Comparison of ENCODE assay signal across 1 cellular context in genomic region chr4:174775366-174775765, GRCh38.
TF ChIP-seq lines count a peak whose summit lies in the region.

No MANE protein-coding gene starts in this region.

TF ChIP-seq in K562, 482 proteins besides CTCF, POLR2A, EP300 and RAD21 (continued from another document):
- TF ChIP-seq, protein P1, sequence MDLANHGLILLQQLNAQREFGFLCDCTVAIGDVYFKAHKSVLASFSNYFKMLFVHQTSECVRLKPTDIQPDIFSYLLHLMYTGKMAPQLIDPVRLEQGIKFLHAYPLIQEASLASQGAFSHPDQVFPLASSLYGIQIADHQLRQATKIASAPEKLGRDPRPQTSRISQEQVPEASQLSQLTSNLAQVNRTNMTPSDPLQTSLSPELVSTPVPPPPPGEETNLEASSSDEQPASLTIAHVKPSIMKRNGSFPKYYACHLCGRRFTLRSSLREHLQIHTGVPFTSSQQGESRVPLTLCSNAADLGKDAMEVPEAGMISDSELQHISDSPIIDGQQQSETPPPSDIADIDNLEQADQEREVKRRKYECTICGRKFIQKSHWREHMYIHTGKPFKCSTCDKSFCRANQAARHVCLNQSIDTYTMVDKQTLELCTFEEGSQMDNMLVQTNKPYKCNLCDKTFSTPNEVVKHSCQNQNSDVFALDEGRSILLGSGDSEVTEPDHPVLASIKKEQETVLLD (IDR thresholded peaks at IDR 0.05): no peak
- TF ChIP-seq, protein P2, sequence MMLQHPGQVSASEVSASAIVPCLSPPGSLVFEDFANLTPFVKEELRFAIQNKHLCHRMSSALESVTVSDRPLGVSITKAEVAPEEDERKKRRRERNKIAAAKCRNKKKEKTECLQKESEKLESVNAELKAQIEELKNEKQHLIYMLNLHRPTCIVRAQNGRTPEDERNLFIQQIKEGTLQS (IDR thresholded peaks at IDR 0.05): peak; percentile 53; the same call in 1 of the 2 replicates
- TF ChIP-seq, protein P2 (CRISPR knock-in tag; conservative IDR thresholded peaks at IDR 0.05): no peak
- TF ChIP-seq SRSF9 (IDR thresholded peaks at IDR 0.05; ENCODE audit: borderline replicate concordance, low read depth, low read length): no peak
- peak; percentile 63 for TF ChIP-seq SOX6 (IDR thresholded peaks at IDR 0.05)
- TF ChIP-seq SRF (CRISPR knock-in tag; IDR thresholded peaks at IDR 0.05): no peak
- peak; percentile 71 for TF ChIP-seq ARID1B (IDR thresholded peaks at IDR 0.05)
- peak; percentile 34 for TF ChIP-seq MEIS2 (IDR thresholded peaks at IDR 0.05; ENCODE audit: partially characterized antibody)
- TF ChIP-seq HOMEZ (CRISPR knock-in tag; IDR thresholded peaks at IDR 0.05): no peak
- TF ChIP-seq DPF2 (IDR thresholded peaks at IDR 0.05): 0 out of 2 replicates have a peak, but pooled peaks have one; percentile 30
- peak; percentile 55; the same call in 1 of the 2 replicates for TF ChIP-seq FOSL1 (tag; conservative IDR thresholded peaks at IDR 0.05)
- TF ChIP-seq NCOR1 (IDR thresholded peaks at IDR 0.05): 0 out of 2 replicates have a peak, but pooled peaks have one; percentile 14
- TF ChIP-seq ZNF551 (CRISPR knock-in tag; IDR thresholded peaks at IDR 0.05): no peak
- no peak for TF ChIP-seq NFIC (IDR thresholded peaks at IDR 0.05)
- peak; percentile 31; the same call in 1 of the 2 replicates for TF ChIP-seq CBFA2T3 (IDR thresholded peaks at IDR 0.05)
- TF ChIP-seq SMARCE1 (IDR thresholded peaks at IDR 0.05): peak; percentile 48; the same call in 1 of the 2 replicates
- no peak for TF ChIP-seq XRCC5 (IDR thresholded peaks at IDR 0.05; ENCODE audit: low read depth, low read length)
- no peak for TF ChIP-seq THRB (CRISPR knock-in tag; conservative IDR thresholded peaks at IDR 0.05)
- no peak for TF ChIP-seq PPARD (CRISPR knock-in tag; IDR thresholded peaks at IDR 0.05)
- TF ChIP-seq JUND (IDR thresholded peaks at IDR 0.05; ENCODE audit: borderline replicate concordance, low read depth, low read length): peak; percentile 39; the same call in 1 of the 2 replicates
- 0 out of 3 replicates have a peak, but pooled peaks have one; percentile 25 for TF ChIP-seq JUND (tag; IDR thresholded peaks at IDR 0.05; ENCODE audit: borderline replicate concordance, low read depth, low read length)
